ENCODE assay signal across 20 cellular contexts in genomic region chr4:1850276-1850675, GRCh38. TPM values are rescaled to one million over a fixed set of nuclear protein-coding genes. Genes with fewer than 3 reads are reported as not detected.
"Had no signal": no experiment of that assay in that cellular context is flagged by ENCODE, and none has a peak within 500 bp of the region (broad histone marks: within the 10 kb centered on the region; RNA-seq: fewer than 3 reads in every experiment).

No MANE protein-coding gene starts in this region.

- ATAC-seq: left colon, natural killer cell had no signal

- H3K27me3 ChIP-seq: transverse colon had no signal

- H3K9me3 ChIP-seq: transverse colon had no signal

- H3K36me3 Mint-ChIP-seq: natural killer cell had no signal

- FAIRE-seq: islet of Langerhans had no signal

- H3K4me3 Mint-ChIP-seq: activated CD4-positive, alpha-beta T cell treated with anti-CD3 and anti-CD28 coated beads, Interleukin-2, amount 10 ng/mL, durations not matched to agents 7 days and 5 days; natural killer cell had no signal

- H3K9me3 Mint-ChIP-seq: activated CD4-positive, alpha-beta T cell treated with anti-CD3 and anti-CD28 coated beads, Interleukin-2, amount 10 ng/mL, durations not matched to agents 7 days and 5 days; activated naive CD4-positive, alpha-beta T cell treated with anti-CD3 and anti-CD28 coated beads, Interleukin-2, amount 50 U/mL, for 72 hours; natural killer cell had no signal

- H3K27ac Mint-ChIP-seq: natural killer cell had no signal

- H3K4me3 ChIP-seq: lung, transverse colon had no signal

- H3K27me3 Mint-ChIP-seq: activated CD4-positive, alpha-beta T cell treated with anti-CD3 and anti-CD28 coated beads, Interleukin-2, amount 10 ng/mL, durations not matched to agents 7 days and 5 days had no signal

- H3K27ac ChIP-seq: transverse colon had no signal

- DNase-seq: activated CD4-positive, alpha-beta T cell treated with anti-CD3 and anti-CD28 coated beads, Interleukin-2, amount 10 ng/mL, durations not matched to agents 7 days and 5 days; activated CD8-positive, alpha-beta memory T cell treated with anti-CD3 and anti-CD28 coated beads for 24 hours; activated CD8-positive, alpha-beta memory T cell treated with anti-CD3 and anti-CD28 coated beads, Interleukin-2, amount 50 U/mL, for 48 hours; activated gamma-delta T cell; effector CD8-positive, alpha-beta T cell; foreskin melanocyte; glutamatergic neuron; hippocampal formation; left colon; natural killer cell; nucleus accumbens; stimulated activated CD4-positive, alpha-beta T cell treated with anti-CD3 and anti-CD28 coated beads, Interleukin-2, amount 100 ng/mL, for 24 hours; stimulated activated naive CD4-positive, alpha-beta T cell treated with Interleukin-2 at 50 U/mL for 16 hours; substantia nigra; T-helper 1 cell; T-helper 9 cell; transverse colon had no signal

RNA-seq across cellular contexts. Expression of gene FGFR3, which starts 57.2 kb away (rescaled TPM):
- total RNA-seq: natural killer cell had no signal
